1 cellular context compared by ENCODE assay signal in genomic region chr6:63348836-63349235, GRCh38.
TF ChIP-seq lines count a peak whose summit lies in the region.

No MANE protein-coding gene starts in this region.

TF ChIP-seq in IMR-90, 13 proteins besides CTCF, POLR2A, EP300 and RAD21:
- TF ChIP-seq NFE2L2 (IDR thresholded peaks at IDR 0.05; ENCODE audit: low read depth, low read length) (no peak), RFX5 (IDR thresholded peaks at IDR 0.05; ENCODE audit: low read depth, low read length) (no peak), ELK1 (IDR thresholded peaks at IDR 0.05; ENCODE audit: borderline replicate concordance, low read depth, low read length) (no peak), MAFK (IDR thresholded peaks at IDR 0.05; ENCODE audit: low read depth, low read length) (no peak), FOS (IDR thresholded peaks at IDR 0.05; ENCODE audit: low read depth, low read length) (no peak), CEBPB (IDR thresholded peaks at IDR 0.05; ENCODE audit: low read depth, low read length) (no peak), SMC3 (IDR thresholded peaks at IDR 0.05; ENCODE audit: low read depth, low read length) (no peak), USF2 (IDR thresholded peaks at IDR 0.05; ENCODE audit: low read depth, low read length) (no peak), MXI1 (IDR thresholded peaks at IDR 0.05; ENCODE audit: borderline replicate concordance, low read depth, low read length) (no peak), CHD1 (IDR thresholded peaks at IDR 0.05; ENCODE audit: low read depth, low read length) (no peak), RCOR1 (IDR thresholded peaks at IDR 0.05; ENCODE audit: insufficient replicate concordance, low read length) (no peak), BHLHE40 (IDR thresholded peaks at IDR 0.05; ENCODE audit: low read depth, low read length) (no peak)
TF ChIP-seq in IMR-90: peak in this region for 0.
